ENCODE assay signal across 8 cellular contexts in the genomic region with DNA sequence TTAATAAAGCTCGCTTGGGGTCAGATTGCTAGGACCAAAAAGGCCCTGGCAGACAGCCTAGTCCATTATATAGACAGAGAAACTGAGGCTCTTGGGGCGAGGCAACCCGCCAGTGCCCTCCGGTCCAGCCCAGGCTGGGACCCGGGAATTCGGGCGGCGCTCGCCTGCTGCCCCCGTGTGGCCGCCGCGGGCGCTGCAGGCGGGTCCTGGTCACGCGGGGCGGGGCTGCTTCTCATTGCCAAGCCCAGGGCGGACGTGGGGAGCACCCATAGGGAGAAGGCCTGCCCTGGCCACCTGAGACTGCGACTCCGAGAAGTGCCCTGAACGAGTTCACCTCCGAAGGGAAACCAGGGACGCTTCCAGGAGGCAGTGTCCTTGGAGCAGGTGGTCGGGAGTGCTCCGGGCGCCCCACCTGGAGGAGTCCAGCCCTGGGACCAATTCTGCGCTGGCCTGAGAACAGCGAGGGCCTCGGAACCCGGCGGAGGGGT. TPM values are rescaled to one million over a fixed set of nuclear protein-coding genes. Genes with fewer than 3 reads are reported as not detected.
A peak's percentile ranks its signal among the peaks of the same experiment; 100 is the strongest.
DNase-seq lines count a peak whose midpoint lies in the region; ATAC-seq, FAIRE-seq and TF ChIP-seq lines count a peak whose summit lies in the region.

No MANE protein-coding gene starts in this region.

- peaks cover 13% of the 10 kb centered on the region; the same call in 2 of the 3 replicates for H3K36me3 Mint-ChIP-seq in GM23338 (ENCODE audit: low read depth)

- H3K27me3 ChIP-seq in BLaER1 treated with 17β-estradiol and CSF1 and Interleukin-3, amounts not matched to agents 10 nM and 100 nM = peaks cover 0 to 20% (median 0%) of the 10 kb centered on the region in 11 experiments; a peak in 5 of 22 replicates
- H3K27me3 ChIP-seq in GM23338 (ENCODE audit: insufficient read depth) (no peaks in the 10 kb centered on the region), pancreas (no peaks in the 10 kb centered on the region), tibial nerve (no peaks in the 10 kb centered on the region)

- no peak for TF ChIP-seq POLR2A in tibial nerve (IDR thresholded peaks at IDR 0.05)

- H3K4me1 ChIP-seq in BLaER1 treated with 17β-estradiol and CSF1 and Interleukin-3, amounts not matched to agents 10 nM and 100 nM = peaks cover 9 to 64% (median 56%) of the 10 kb centered on the region in 10 experiments
- peaks cover 34% of the 10 kb centered on the region; the same call in 1 of the 2 replicates for H3K4me1 ChIP-seq in GM23338 (ENCODE audit: insufficient read depth)
- H3K4me1 ChIP-seq in pancreas = no peaks in the 10 kb centered on the region
- H3K4me1 ChIP-seq in tibial nerve = peaks cover 0 to 8% (median 0%) of the 10 kb centered on the region in 4 donors

- no peaks in the 10 kb centered on the region for H3K9me2 ChIP-seq in GM23338 (ENCODE audit: insufficient read depth)

- FAIRE-seq in RCC 7860 (lab: Jason Lieb, UNC) (no peak), frontal cortex (lab: Jason Lieb, UNC) (no peak), pancreas (lab: Jason Lieb, UNC) (no peak)

- H3K27ac Mint-ChIP-seq in GM23338 = no peak overlapping the region

- H3K4me2 ChIP-seq in BLaER1 treated with 17β-estradiol and CSF1 and Interleukin-3, amounts not matched to agents 10 nM and 100 nM = peak overlapping the region in 10 of 11 experiments; percentile 8 to 70 (median 52); a peak in 15 of 22 replicates
- H3K4me2 ChIP-seq in GM23338 = 0 out of 2 replicates have a peak overlapping the region, but pooled peaks have one; percentile 38

- H3K4me3 Mint-ChIP-seq in GM23338 = no peak overlapping the region

- TF ChIP-seq CTCF in GM23338 (conservative IDR thresholded peaks at IDR 0.05; ENCODE audit: low read depth in 2 of 2) (peak; percentile 90 to 92), pancreas (IDR thresholded peaks at IDR 0.05) (peak; percentile 96 to 99 (median 98)), tibial nerve (IDR thresholded peaks at IDR 0.05) (peak; percentile 96 to 99 (median 99))

- peaks cover 41% of the 10 kb centered on the region for H3F3A ChIP-seq in GM23338 (replicated peaks; ENCODE audit: low read depth)

- DNase-seq in GM23338 (ENCODE audit: low spot score) (peak; percentile 85), RCC 7860 (ENCODE audit: low spot score) (peak; percentile 9), frontal cortex (ENCODE audit: low spot score in 2 of 2) (peak; percentile 73 to 86), pancreas (peak; percentile 47 to 93 (median 80)), tibial nerve (ENCODE audit: low spot score in 2 of 2) (peak; percentile 43 to 48)
- peak; percentile 59 for DNase-seq in activated T-helper 9 cell treated with anti-CD3 and anti-CD28 coated beads, Interleukin-2, amount 50 U/mL, for 16 hours (ENCODE audit: low read depth)

- peaks cover 13% of the 10 kb centered on the region for H3K27me3 Mint-ChIP-seq in GM23338 (ENCODE audit: insufficient read depth, low read depth, poor library complexity)

- peaks cover 0 to 5% (median 0%) of the 10 kb centered on the region in 11 experiments; a peak in 1 of 22 replicates for H3K36me3 ChIP-seq in BLaER1 treated with 17β-estradiol and CSF1 and Interleukin-3, amounts not matched to agents 10 nM and 100 nM
- H3K36me3 ChIP-seq in GM23338 (ENCODE audit: insufficient read depth) = no peaks in the 10 kb centered on the region
- H3K36me3 ChIP-seq in pancreas = no peaks in the 10 kb centered on the region
- peaks cover 0 to 29% (median 0%) of the 10 kb centered on the region in 3 donors for H3K36me3 ChIP-seq in tibial nerve

- ATAC-seq in GM23338 = peak; percentile 65
- ATAC-seq in pancreas = peak; percentile 82 to 96 (median 91)
- no peak for ATAC-seq in HG03108 (IDR thresholded peaks at IDR 0.05; ENCODE audit: unreplicated experiment)

- 18 to 19% methylated on average over 31 to 33 of the region's 33 CpGs for WGBS in pancreas, 2 donors
- WGBS in tibial nerve, 2 donors = 16 to 27% methylated on average over 21 to 27 of the region's 33 CpGs

- no peak overlapping the region for H2AFZ ChIP-seq in GM23338

- H3K27ac ChIP-seq in BLaER1 treated with 17β-estradiol and CSF1 and Interleukin-3, amounts not matched to agents 10 nM and 100 nM = no peak overlapping the region
- peak overlapping the region; percentile 73 for H3K27ac ChIP-seq in GM23338 (ENCODE audit: low read depth)
- no peak overlapping the region for H3K27ac ChIP-seq in pancreas
- peak overlapping the region in 3 of 4 donors; percentile 2 to 57 (median 43) for H3K27ac ChIP-seq in tibial nerve

- no peak for TF ChIP-seq EP300 in tibial nerve (IDR thresholded peaks at IDR 0.05)

- intact Hi-C loops in pancreas (cut with DNase I) = loop anchor here in 1 of 3 donors (5.0 kb wide), 1 partner anchor 96 kb away; no protein-coding TSS in a partner anchor

- H3K9me3 Mint-ChIP-seq in GM23338 = no peaks in the 10 kb centered on the region; the same call in 1 of the 3 replicates

- peaks cover 0 to 13% (median 0%) of the 10 kb centered on the region in 11 experiments; a peak in 6 of 22 replicates for H4K20me1 ChIP-seq in BLaER1 treated with 17β-estradiol and CSF1 and Interleukin-3, amounts not matched to agents 10 nM and 100 nM
- peaks cover 11% of the 10 kb centered on the region for H4K20me1 ChIP-seq in GM23338 (replicated peaks; ENCODE audit: insufficient read depth)

- H3K4me1 Mint-ChIP-seq in GM23338 = peaks cover 42% of the 10 kb centered on the region

- no peaks in the 10 kb centered on the region for H3K9me3 ChIP-seq in BLaER1 treated with 17β-estradiol and CSF1 and Interleukin-3, amounts not matched to agents 10 nM and 100 nM (replicated peaks in 1 of 11)
- H3K9me3 ChIP-seq in pancreas = no peaks in the 10 kb centered on the region
- H3K9me3 ChIP-seq in tibial nerve = no peaks in the 10 kb centered on the region

- peak overlapping the region in 1 of 11 experiments; percentile 3; a peak in 2 of 22 replicates for H3K9ac ChIP-seq in BLaER1 treated with 17β-estradiol and CSF1 and Interleukin-3, amounts not matched to agents 10 nM and 100 nM

- no peak overlapping the region for H3K4me3 ChIP-seq in BLaER1 treated with 17β-estradiol and CSF1 and Interleukin-3, amounts not matched to agents 10 nM and 100 nM
- no peak overlapping the region for H3K4me3 ChIP-seq in GM23338
- no peak overlapping the region for H3K4me3 ChIP-seq in pancreas
- H3K4me3 ChIP-seq in tibial nerve = no peak overlapping the region

- no peaks in the 10 kb centered on the region for H3K79me2 ChIP-seq in GM23338 (replicated peaks; ENCODE audit: insufficient read depth)

TF ChIP-seq in GM23338, 12 proteins besides CTCF, POLR2A, EP300 and RAD21:
- TF ChIP-seq NANOG (IDR thresholded peaks at IDR 0.05; ENCODE audit: borderline replicate concordance) = no peak
- TF ChIP-seq POLR2AphosphoS5 (IDR thresholded peaks at IDR 0.05; ENCODE audit: low read depth) = peak; percentile 56; the same call in 1 of the 2 replicates
- no peak for TF ChIP-seq CREB1 (CRISPR knock-in tag; IDR thresholded peaks at IDR 0.05; ENCODE audit: low read depth)

RNA-seq across cellular contexts. Expression of gene CSNK1E, which starts 36.0 kb away (rescaled TPM):
- total RNA-seq in GM23338 (2014; rRNA removed; shearing (Covaris generic)) = 233 and 259 TPM in 2 replicates
- 180 and 189 TPM in 2 replicates for polyA plus RNA-seq in GM23338 (2016; fragmentation: Nextera tagmentation; extraction: Ambion mirVana)
- total RNA-seq in frontal cortex = 197 TPM
- 10 to 100 TPM; 52.7 to 94.2 (median 57.7) TPM for total RNA-seq in pancreas
- polyA plus RNA-seq in pancreas = 100 to 1,000 TPM in 1 of 2 donors, 10 to 100 TPM in 1; 87.2 to 115 TPM
- 100 to 1,000 TPM; 122 to 235 (median 164) TPM for total RNA-seq in tibial nerve

Comparison
In these comparisons a context has a peak if more than half of its experiments do, and no peak if none do; other contexts are left out.
1. H3K27ac ChIP-seq: peak in GM23338 (single experiment) and tibial nerve (3 of 4); none in BLaER1 treated with 17β-estradiol and CSF1 and Interleukin-3, amounts not matched to agents 10 nM and 100 nM (0 of 11) and pancreas (0 of 4).
2. DNase-seq: peak in every context shown above with its lines; median percentile 85 in GM23338; 80 in pancreas; 80 in frontal cortex; 59 in activated T-helper 9 cell treated with anti-CD3 and anti-CD28 coated beads, Interleukin-2, amount 50 U/mL, for 16 hours; 46 in tibial nerve; 9 in RCC 7860.
3. Peak in every context shown above with its lines, with median percentiles within 50 percentile points of each other: CTCF ChIP-seq.